ENCODE assay signal across 9 cellular contexts in the genomic region with DNA sequence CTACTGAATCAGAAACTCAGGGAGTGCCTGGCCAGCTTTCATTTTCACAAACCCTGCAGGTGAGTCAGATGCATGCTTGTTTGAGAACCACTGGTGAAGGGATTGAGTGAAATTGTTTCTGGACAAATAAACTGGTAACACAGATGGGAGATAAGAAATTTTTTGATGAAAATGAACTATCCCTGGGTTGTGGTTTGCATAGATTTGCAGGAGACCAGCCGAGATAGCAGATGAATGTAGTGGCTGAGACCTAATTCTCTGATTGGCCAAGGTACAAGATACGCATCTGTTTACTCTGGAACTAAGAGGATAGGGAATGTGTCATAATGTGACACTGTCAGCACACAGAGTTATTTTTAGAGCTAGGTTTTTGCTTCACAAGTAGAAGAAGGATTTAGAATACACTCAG.
DNase-seq lines count a peak whose midpoint lies in the region; ATAC-seq and TF ChIP-seq lines count a peak whose summit lies in the region.
"Had no signal": no experiment of that assay in that cellular context is flagged by ENCODE, and none has a peak within 500 bp of the region (broad histone marks: within the 10 kb centered on the region; RNA-seq: fewer than 3 reads in every experiment).

No MANE protein-coding gene starts in this region.

- H3K9me3 Mint-ChIP-seq in CD8-positive, alpha-beta memory T cell: no peaks in the 10 kb centered on the region
- H3K9me3 Mint-ChIP-seq in activated CD8-positive, alpha-beta T cell treated with anti-CD3 and anti-CD28 coated beads, Interleukin-2, amount 10 ng/mL, durations not matched to agents 7 days and 5 days (ENCODE audit: insufficient read depth): no peaks in the 10 kb centered on the region

- CTCF ChIA-PET in CD8-positive, alpha-beta memory T cell (lab: Charles Lee): no interaction called here
- CTCF ChIA-PET in activated CD8-positive, alpha-beta T cell treated with anti-CD3 and anti-CD28 coated beads, Interleukin-2, amount 10 ng/mL, durations not matched to agents 7 days and 5 days (lab: Charles Lee): no interaction called here

- in situ Hi-C loops in brain microvascular endothelial cell (cut with HindIII; ENCODE audit: low pct_ligation_motif_present, low sequenced_read_pairs): no loop called here

- peak; percentile 46 for DNase-seq in GM04503 (ENCODE audit: low read depth)
- DNase-seq in NCI-H1105 (lab: John Stamatoyannopoulos, UW): peak; percentile 49
- peak; percentile 93 for DNase-seq in brain microvascular endothelial cell
- DNase-seq in non-pigmented ciliary epithelial cell (ENCODE audit: low read depth): peak; percentile 86
- DNase-seq in CD8-positive, alpha-beta memory T cell: no peak
- DNase-seq in kidney glomerular epithelial cell (lab: John Stamatoyannopoulos, UW): no peak
- DNase-seq in activated CD8-positive, alpha-beta T cell treated with anti-CD3 and anti-CD28 coated beads, Interleukin-2, amount 10 ng/mL, durations not matched to agents 7 days and 5 days: no peak
- DNase-seq in tibial nerve (ENCODE audit: low spot score in 2 of 2): no peak
- DNase-seq: NCI-H446 had no signal

- POLR2A ChIA-PET in CD8-positive, alpha-beta memory T cell (lab: Charles Lee): no interaction called here
- POLR2A ChIA-PET in activated CD8-positive, alpha-beta T cell treated with anti-CD3 and anti-CD28 coated beads, Interleukin-2, amount 10 ng/mL, durations not matched to agents 7 days and 5 days (lab: Charles Lee): no interaction called here

- no peaks in the 10 kb centered on the region for H3K4me1 Mint-ChIP-seq in CD8-positive, alpha-beta memory T cell
- peaks cover 4% of the 10 kb centered on the region for H3K4me1 Mint-ChIP-seq in activated CD8-positive, alpha-beta T cell treated with anti-CD3 and anti-CD28 coated beads, Interleukin-2, amount 10 ng/mL, durations not matched to agents 7 days and 5 days (ENCODE audit: low read depth)

- peak overlapping the region; percentile 50 for H3K27ac ChIP-seq in brain microvascular endothelial cell
- no peak overlapping the region for H3K27ac ChIP-seq in CD8-positive, alpha-beta memory T cell (ENCODE audit: low read depth, low read length)
- H3K27ac ChIP-seq in tibial nerve: no peak overlapping the region

- H3K9me3 ChIP-seq in CD8-positive, alpha-beta memory T cell (ENCODE audit: low read length): no peaks in the 10 kb centered on the region
- no peaks in the 10 kb centered on the region for H3K9me3 ChIP-seq in tibial nerve

- no peak for ATAC-seq in activated CD8-positive, alpha-beta T cell treated with anti-CD3 and anti-CD28 coated beads, Interleukin-2, amount 10 ng/mL, durations not matched to agents 7 days and 5 days

- no peak overlapping the region for H3K4me3 Mint-ChIP-seq in CD8-positive, alpha-beta memory T cell
- no peak overlapping the region for H3K4me3 Mint-ChIP-seq in activated CD8-positive, alpha-beta T cell treated with anti-CD3 and anti-CD28 coated beads, Interleukin-2, amount 10 ng/mL, durations not matched to agents 7 days and 5 days

- H3K27ac Mint-ChIP-seq in CD8-positive, alpha-beta memory T cell: no peak overlapping the region
- H3K27ac Mint-ChIP-seq in activated CD8-positive, alpha-beta T cell treated with anti-CD3 and anti-CD28 coated beads, Interleukin-2, amount 10 ng/mL, durations not matched to agents 7 days and 5 days: no peak overlapping the region

- no peaks in the 10 kb centered on the region for H3K36me3 ChIP-seq in brain microvascular endothelial cell (replicated peaks)
- H3K36me3 ChIP-seq in CD8-positive, alpha-beta memory T cell (ENCODE audit: insufficient read depth, low read length): no peaks in the 10 kb centered on the region
- H3K36me3 ChIP-seq in tibial nerve: no peaks in the 10 kb centered on the region

- no peak for TF ChIP-seq EP300 in tibial nerve (IDR thresholded peaks at IDR 0.05)

- peaks cover 0 to 7% of the 10 kb centered on the region in 2 donors for H3K27me3 Mint-ChIP-seq in CD8-positive, alpha-beta memory T cell
- H3K27me3 Mint-ChIP-seq in activated CD8-positive, alpha-beta T cell treated with anti-CD3 and anti-CD28 coated beads, Interleukin-2, amount 10 ng/mL, durations not matched to agents 7 days and 5 days (ENCODE audit: low read depth): peaks cover 3% of the 10 kb centered on the region

- TF ChIP-seq CTCF in brain microvascular endothelial cell (IDR thresholded peaks at IDR 0.05; ENCODE audit: low read depth, low read length, missing control alignments): no peak
- TF ChIP-seq CTCF in tibial nerve (IDR thresholded peaks at IDR 0.05): no peak

- H3K4me3 ChIP-seq in brain microvascular endothelial cell (ENCODE audit: low read depth, low read length) (no peak overlapping the region), tibial nerve (no peak overlapping the region)
- no peak overlapping the region for H3K4me3 ChIP-seq in CD8-positive, alpha-beta memory T cell (ENCODE audit: low read length)

- no peak for TF ChIP-seq POLR2A in tibial nerve (IDR thresholded peaks at IDR 0.05)

- WGBS in tibial nerve, 2 donors: 70 to 83% methylated on average over 2 of the region's 2 CpGs

- peaks cover 0 to 5% (median 4%) of the 10 kb centered on the region in 3 donors for H3K36me3 Mint-ChIP-seq in CD8-positive, alpha-beta memory T cell
- no peaks in the 10 kb centered on the region for H3K36me3 Mint-ChIP-seq in activated CD8-positive, alpha-beta T cell treated with anti-CD3 and anti-CD28 coated beads, Interleukin-2, amount 10 ng/mL, durations not matched to agents 7 days and 5 days (ENCODE audit: low read depth)

- no peaks in the 10 kb centered on the region for H3K27me3 ChIP-seq in brain microvascular endothelial cell (replicated peaks)
- no peaks in the 10 kb centered on the region for H3K27me3 ChIP-seq in CD8-positive, alpha-beta memory T cell (ENCODE audit: insufficient read depth, low read length, poor library complexity, severe bottlenecking)
- H3K27me3 ChIP-seq in tibial nerve: no peaks in the 10 kb centered on the region

- no peaks in the 10 kb centered on the region for H3K4me1 ChIP-seq in CD8-positive, alpha-beta memory T cell (ENCODE audit: insufficient read depth, low read length)
- no peaks in the 10 kb centered on the region for H3K4me1 ChIP-seq in tibial nerve

Comparison
In these comparisons a context has a peak if more than half of its experiments do, and no peak if none do; other contexts are left out.
1. DNase-seq: peak in GM04503 (single experiment), NCI-H1105 (single experiment), brain microvascular endothelial cell (single experiment) and non-pigmented ciliary epithelial cell (single experiment); none in CD8-positive, alpha-beta memory T cell (0 of 5), kidney glomerular epithelial cell (single experiment), activated CD8-positive, alpha-beta T cell treated with anti-CD3 and anti-CD28 coated beads, Interleukin-2, amount 10 ng/mL, durations not matched to agents 7 days and 5 days (single experiment) and tibial nerve (0 of 2).